In genomic region chr7:91187061-91187460, GRCh38 we compare ENCODE assay signal across 28 cellular contexts.
"Had no signal": no experiment of that assay in that cellular context is flagged by ENCODE, and none has a peak within 500 bp of the region (broad histone marks: within the 10 kb centered on the region; RNA-seq: fewer than 3 reads in every experiment).

No MANE protein-coding gene starts in this region.

- H3K36me3 ChIP-seq: neutrophil, pancreas, prostate gland, right atrium auricular region, right lobe of liver, sigmoid colon, spleen, stomach, thoracic aorta, thyroid gland, tibial nerve, upper lobe of left lung, vagina had no signal

- H3K4me3 ChIP-seq: pancreas, prostate gland, right atrium auricular region, right lobe of liver, sigmoid colon, skin epidermis, smooth muscle cell, spleen, stomach, thoracic aorta, thyroid gland, tibial nerve, upper lobe of left lung, vagina had no signal

- H3K27ac ChIP-seq: neutrophil, pancreas, prostate gland, right atrium auricular region, right lobe of liver, sigmoid colon, spleen, stomach, thoracic aorta, thyroid gland, tibial nerve, upper lobe of left lung, vagina had no signal

- H3K27me3 ChIP-seq: neutrophil, pancreas, right atrium auricular region, right lobe of liver, sigmoid colon, spleen, stomach, thyroid gland, tibial nerve, upper lobe of left lung, vagina had no signal

- H3K4me2 ChIP-seq: smooth muscle cell had no signal

- ATAC-seq: naive thymus-derived CD8-positive, alpha-beta T cell; natural killer cell treated with Interleukin-12 subunit alpha and Interleukin-12 subunit beta and Interleukin-15 and Interleukin-18, amount 100 ng/mL, for 72 hours; pancreas; right lobe of liver; stimulated activated effector memory CD8-positive, alpha-beta T cell treated with anti-CD3 and anti-CD28 coated beads, Interleukin-12 subunit alpha, Interleukin-12 subunit beta, amount 100 ng/mL, for 72 hours; stimulated activated naive B cell treated with anti-CD40 and anti-IgM and Interleukin-4, amounts not matched to agents 10 μg/mL and 1 μg/mL and 100 μg/mL, for 72 hours had no signal

- H3K4me1 ChIP-seq: pancreas, prostate gland, right atrium auricular region, right lobe of liver, sigmoid colon, spleen, stomach, thyroid gland, tibial nerve, upper lobe of left lung had no signal

- DNase-seq: naive thymus-derived CD8-positive, alpha-beta T cell; nephron progenitor cell; nucleus accumbens; pancreas; retina; right lobe of liver; sigmoid colon; spleen; stimulated activated CD4-positive, alpha-beta T cell treated with anti-CD3 and anti-CD28 coated beads, Interleukin-12 subunit alpha, Interleukin-12 subunit beta, amount 100 ng/mL, for 4 hours; stimulated activated CD4-positive, alpha-beta T cell treated with anti-CD3 and anti-CD28 coated beads, Interleukin-1b, Interleukin-23, amount 100 ng/mL, for 48 hours; stimulated activated CD4-positive, alpha-beta T cell treated with anti-CD3 and anti-CD28 coated beads, Interleukin-4, amount 100 ng/mL, for 24 hours; stimulated activated naive B cell treated with anti-CD40 and anti-IgM and Interleukin-4, amounts not matched to agents 10 μg/mL and 1 μg/mL and 100 μg/mL, for 72 hours; stimulated activated naive CD4-positive, alpha-beta T cell treated with Interleukin-2 at 50 U/mL for 16 hours; stomach; thyroid gland; trophoblast cell; upper lobe of left lung had no signal

- H3K9me3 ChIP-seq: neutrophil, pancreas, prostate gland, right atrium auricular region, right lobe of liver, sigmoid colon, spleen, stomach, thoracic aorta, thyroid gland, tibial nerve, upper lobe of left lung, vagina had no signal

- FAIRE-seq: pancreas, urothelium cell line had no signal
